10 cellular contexts compared by ENCODE assay signal in genomic region chr4:129043523-129043922, GRCh38. TPM values are rescaled to one million over a fixed set of nuclear protein-coding genes. Genes with fewer than 3 reads are reported as not detected.
DNase-seq lines count a peak whose midpoint lies in the region; ATAC-seq, FAIRE-seq and TF ChIP-seq lines count a peak whose summit lies in the region.
"Had no signal": no experiment of that assay in that cellular context is flagged by ENCODE, and none has a peak within 500 bp of the region (broad histone marks: within the 10 kb centered on the region; RNA-seq: fewer than 3 reads in every experiment).

No MANE protein-coding gene starts in this region.

- TF ChIP-seq EP300 in HepG2 (IDR thresholded peaks at IDR 0.05; ENCODE audit: low read depth in 2 of 2, low read length in 2 of 2), result no peak
- no peak for TF ChIP-seq EP300 in HepG2 (CRISPR knock-in tag; IDR thresholded peaks at IDR 0.05; ENCODE audit: borderline replicate concordance)

- H4K20me1 ChIP-seq in HepG2 (ENCODE audit: insufficient read depth, low read length), result no peaks in the 10 kb centered on the region
- no peaks in the 10 kb centered on the region for H4K20me1 ChIP-seq in OCI-LY3 (ENCODE audit: insufficient read depth, low read length)

- POLR2A ChIA-PET in HepG2 (lab: Yijun Ruan, JAX), result no interaction called here

- FAIRE-seq in HepG2 (lab: Jason Lieb, UNC), result no peak

- CTCF ChIA-PET in HepG2 (lab: Yijun Ruan, JAX; ENCODE audit: low intra/inter-chr PET ratio, low total read pairs), result no interaction called here

- ATAC-seq in HepG2 (no peak), right lobe of liver (no peak), GM21825 (IDR thresholded peaks at IDR 0.05; ENCODE audit: unreplicated experiment) (no peak), aorta (ENCODE audit: low FRiP score) (no peak)

- DNase-seq in HepG2 (ENCODE audit: low spot score) (peak; percentile 7), right lobe of liver (no peak), epithelial cell of proximal tubule (ENCODE audit: low read depth) (no peak), aorta (no peak), activated T-cell treated with anti-CD3 and anti-CD28 coated beads for 4 hours (no peak)
- DNase-seq in central memory CD4-positive, alpha-beta T cell, result no peak
- DNase-seq: activated CD8-positive, alpha-beta memory T cell treated with anti-CD3 and anti-CD28 coated beads for 24 hours; NCI-H1436 had no signal

- TF ChIP-seq RAD21 in HepG2 (CRISPR knock-in tag; IDR thresholded peaks at IDR 0.05), result no peak

- no peak overlapping the region for H2AFZ ChIP-seq in HepG2 (ENCODE audit: low read length)
- no peak overlapping the region for H2AFZ ChIP-seq in OCI-LY3 (ENCODE audit: low read depth, low read length)

- in situ Hi-C loops in HepG2 (cut with HindIII; ENCODE audit: extremely low pct_ligation_motif_present, low pct_unique_long_range_greater_than_20kb), result no loop called here

- intact Hi-C loops in HepG2 (cut with micrococcal nuclease; ENCODE audit: unreplicated experiment), result loop anchor here (1.0 to 5.0 kb wide), 2 partner anchors 49 to 125 kb away; partner anchors contain the start of gene SCLT1
- intact Hi-C loops in right lobe of liver (cut with DNase I), result no loop called here
- intact Hi-C loops in aorta (cut with DNase I), result no loop called here

- H3K9me3 ChIP-seq in HepG2 (ENCODE audit: low read length) (no peaks in the 10 kb centered on the region), right lobe of liver (no peaks in the 10 kb centered on the region), OCI-LY3 (ENCODE audit: insufficient read depth, low read length) (no peaks in the 10 kb centered on the region), aorta (ENCODE audit: control insufficient read depth, low read length) (no peaks in the 10 kb centered on the region)

- H3K27ac ChIP-seq in HepG2 (ENCODE audit: extremely low read length, insufficient read depth, low read length) (no peak overlapping the region), right lobe of liver (no peak overlapping the region), OCI-LY3 (ENCODE audit: low read length) (no peak overlapping the region), aorta (ENCODE audit: low read depth in 1 of 2, low read length in 2 of 2) (no peak overlapping the region)

- H3K4me3 ChIP-seq in HepG2 (replicated peaks in 1 of 3; ENCODE audit: insufficient read depth in 1 of 3, low read depth in 2 of 3, low read length in 3 of 3), result no peak overlapping the region
- no peak overlapping the region for H3K4me3 ChIP-seq in right lobe of liver
- H3K4me3 ChIP-seq in OCI-LY3 (ENCODE audit: low read length), result no peak overlapping the region
- no peak overlapping the region for H3K4me3 ChIP-seq in epithelial cell of proximal tubule (ENCODE audit: low read depth, low read length)
- no peak overlapping the region for H3K4me3 ChIP-seq in aorta (ENCODE audit: low read length in 2 of 2)

- H3K4me1 ChIP-seq in HepG2 (ENCODE audit: insufficient read depth, low read length) (no peaks in the 10 kb centered on the region), right lobe of liver (no peaks in the 10 kb centered on the region), OCI-LY3 (ENCODE audit: low read length) (no peaks in the 10 kb centered on the region), aorta (ENCODE audit: control insufficient read depth in 1 of 2, insufficient read depth in 2 of 2, low read length in 2 of 2) (no peaks in the 10 kb centered on the region)

- no peak overlapping the region for H3K4me2 ChIP-seq in HepG2 (ENCODE audit: low read depth, low read length)
- H3K4me2 ChIP-seq in OCI-LY3 (ENCODE audit: low read length), result no peak overlapping the region

- H3K79me2 ChIP-seq in HepG2 (ENCODE audit: insufficient read depth, low read length), result no peaks in the 10 kb centered on the region
- H3K79me2 ChIP-seq in OCI-LY3 (ENCODE audit: low read length), result no peaks in the 10 kb centered on the region

- no TSS peak for BruUV-seq in HepG2 (replicated peaks; lab: Mats Ljungman, UMichigan)

- H3K36me3 ChIP-seq in HepG2 (replicated peaks in 1 of 2; ENCODE audit: control insufficient read depth in 1 of 2, insufficient read depth in 2 of 2, low read length in 2 of 2), result no peaks in the 10 kb centered on the region
- no peaks in the 10 kb centered on the region for H3K36me3 ChIP-seq in right lobe of liver
- no peaks in the 10 kb centered on the region for H3K36me3 ChIP-seq in OCI-LY3 (replicated peaks; ENCODE audit: low read depth, low read length)
- no peaks in the 10 kb centered on the region for H3K36me3 ChIP-seq in aorta (ENCODE audit: control insufficient read depth in 1 of 2, insufficient read depth in 2 of 2, low read length in 1 of 2)

- H3K9ac ChIP-seq in HepG2 (ENCODE audit: insufficient read depth, low read depth, low read length) (no peak overlapping the region), OCI-LY3 (ENCODE audit: low read length) (no peak overlapping the region)

- peak; percentile 38 for TF ChIP-seq CTCF in HepG2 (CRISPR knock-in tag; IDR thresholded peaks at IDR 0.05)
- TF ChIP-seq CTCF in right lobe of liver (IDR thresholded peaks at IDR 0.05), result peak in 1 of 4 donors; percentile 10
- peak; percentile 28 for TF ChIP-seq CTCF in OCI-LY3 (IDR thresholded peaks at IDR 0.05; ENCODE audit: low read depth, low read length)
- TF ChIP-seq CTCF in epithelial cell of proximal tubule (conservative IDR thresholded peaks at IDR 0.05; ENCODE audit: low read depth, low read length), result peak; percentile 46

- no peaks in the 10 kb centered on the region for H3K27me3 ChIP-seq in HepG2 (ENCODE audit: control insufficient read depth in 1 of 2, insufficient read depth in 2 of 2, low read length in 2 of 2)
- H3K27me3 ChIP-seq in right lobe of liver, result no peaks in the 10 kb centered on the region
- no peaks in the 10 kb centered on the region for H3K27me3 ChIP-seq in OCI-LY3 (ENCODE audit: low read depth, low read length)
- H3K27me3 ChIP-seq in aorta (ENCODE audit: control insufficient read depth in 1 of 2, insufficient read depth in 2 of 2, low read length in 1 of 2), result no peaks in the 10 kb centered on the region

- TF ChIP-seq POLR2A in HepG2 (IDR thresholded peaks at IDR 0.05; ENCODE audit: insufficient read depth in 1 of 2, low read depth in 2 of 2, low read length in 2 of 2) (no peak), right lobe of liver (IDR thresholded peaks at IDR 0.05) (no peak)

TF ChIP-seq in HepG2, 621 proteins besides CTCF, POLR2A, EP300 and RAD21 (continues in another document):
- TF ChIP-seq STAG1 (CRISPR knock-in tag; IDR thresholded peaks at IDR 0.05), result peak; percentile 56

RNA-seq across cellular contexts. Expression of gene SCLT1, which starts 49.8 kb away (rescaled TPM):
- total RNA-seq in HepG2 (2016; rRNA removed; fragmentation: Illumina TruSeq; extraction: Trizol) (8.0 and 8.7 TPM in 2 replicates), right lobe of liver (1 to 10 TPM; 2.3 to 5.3 (median 3.7) TPM), epithelial cell of proximal tubule (13.9 and 14.5 TPM in 2 replicates), aorta (10 to 100 TPM; 16.1 to 19.8 TPM)
- 22.1 and 24.6 TPM in 2 replicates for total RNA-seq in HepG2 (2016; cell fraction: cytosol; rRNA removed; fragmentation: Illumina TruSeq; extraction: Trizol; ENCODE audit: low read depth)
- total RNA-seq in HepG2 (2016; cell fraction: insoluble cytoplasmic fraction; rRNA removed; fragmentation: Illumina TruSeq; extraction: Trizol), result 8.5 and 8.6 TPM in 2 replicates
- 7.6 and 8.6 TPM in 2 replicates for total RNA-seq in HepG2 (2016; cell fraction: membrane; rRNA removed; fragmentation: Illumina TruSeq; extraction: Trizol)
- total RNA-seq in HepG2 (2016; cell fraction: nucleus; rRNA removed; fragmentation: Illumina TruSeq; extraction: Trizol), result 16.4 and 17.6 TPM in 2 replicates
- polyA plus RNA-seq in HepG2 (2011; rRNA removed) (0.89 and 1.5 TPM in 2 replicates), aorta (1 to 10 TPM; 3.1 to 3.6 TPM)
- polyA plus RNA-seq in HepG2 (2011; cell fraction: cytosol; rRNA removed), result 0.56 and 0.68 TPM in 2 replicates
- polyA plus RNA-seq in HepG2 (2011; cell fraction: nucleus; rRNA removed), result 1.4 and 1.5 TPM in 2 replicates
- 1.6 and 2.6 TPM in 2 replicates for polyA plus RNA-seq in HepG2 (2012)
- 0.43 and 0.94 TPM in 2 replicates for polyA plus RNA-seq in HepG2 (2016; cell fraction: cytosol; fragmentation: Illumina TruSeq; extraction: Trizol; ENCODE audit: low read depth)
- 7.2 and 8.7 TPM in 2 replicates for polyA plus RNA-seq in HepG2 (2016; cell fraction: insoluble cytoplasmic fraction; fragmentation: Illumina TruSeq; extraction: Trizol; ENCODE audit: low read depth)
- 1.7 TPM in 2 replicates for polyA plus RNA-seq in HepG2 (2016; cell fraction: membrane; fragmentation: Illumina TruSeq; extraction: Trizol; ENCODE audit: low read depth)
- 6.3 and 6.6 TPM in 2 replicates for polyA plus RNA-seq in HepG2 (2016; cell fraction: nucleus; fragmentation: Illumina TruSeq; extraction: Trizol; ENCODE audit: insufficient read depth, low read depth)
- polyA minus RNA-seq in HepG2 (2011; rRNA and poly(A)+ RNA removed; ENCODE audit: low replicate concordance), result 2.7 and 10.4 TPM in 2 replicates
- 2.4 and 4.1 TPM in 2 replicates for polyA minus RNA-seq in HepG2 (2011; cell fraction: cytosol; rRNA and poly(A)+ RNA removed)
- polyA minus RNA-seq in HepG2 (2011; cell fraction: nucleus; rRNA and poly(A)+ RNA removed), result 16.3 and 19.3 TPM in 2 replicates

RNA-seq across cellular contexts. Expression of gene C4orf33, which starts 52.4 kb away (rescaled TPM):
- total RNA-seq in HepG2 (2016; rRNA removed; fragmentation: Illumina TruSeq; extraction: Trizol) (3.3 and 5.2 TPM in 2 replicates), right lobe of liver (1 to 10 TPM; 3.4 to 9.0 (median 4.2) TPM), epithelial cell of proximal tubule (8.5 and 8.9 TPM in 2 replicates), aorta (10 to 100 TPM in 1 of 2 donors, 1 to 10 TPM in 1; 8.4 to 12.3 TPM)
- total RNA-seq in HepG2 (2016; cell fraction: cytosol; rRNA removed; fragmentation: Illumina TruSeq; extraction: Trizol; ENCODE audit: low read depth), result 0.20 and 0.71 TPM in 2 replicates
- total RNA-seq in HepG2 (2016; cell fraction: insoluble cytoplasmic fraction; rRNA removed; fragmentation: Illumina TruSeq; extraction: Trizol), result 3.8 and 5.8 TPM in 2 replicates
- 1.4 and 1.7 TPM in 2 replicates for total RNA-seq in HepG2 (2016; cell fraction: membrane; rRNA removed; fragmentation: Illumina TruSeq; extraction: Trizol)
- 2.4 and 3.9 TPM in 2 replicates for total RNA-seq in HepG2 (2016; cell fraction: nucleus; rRNA removed; fragmentation: Illumina TruSeq; extraction: Trizol)
- polyA plus RNA-seq in HepG2 (2011; rRNA removed) (1.6 and 2.8 TPM in 2 replicates), aorta (10 to 100 TPM in 1 of 2 donors, 1 to 10 TPM in 1; 7.2 to 15.7 TPM)
- 0.50 and 0.85 TPM in 2 replicates for polyA plus RNA-seq in HepG2 (2011; cell fraction: cytosol; rRNA removed)
- 1.5 and 1.9 TPM in 2 replicates for polyA plus RNA-seq in HepG2 (2011; cell fraction: nucleus; rRNA removed)
- polyA plus RNA-seq in HepG2 (2012), result 1.9 and 2.4 TPM in 2 replicates
- 0.35 and 0.62 TPM in 2 replicates for polyA plus RNA-seq in HepG2 (2016; cell fraction: cytosol; fragmentation: Illumina TruSeq; extraction: Trizol; ENCODE audit: low read depth)
- polyA plus RNA-seq in HepG2 (2016; cell fraction: insoluble cytoplasmic fraction; fragmentation: Illumina TruSeq; extraction: Trizol; ENCODE audit: low read depth), result 5.2 and 6.8 TPM in 2 replicates
- polyA plus RNA-seq in HepG2 (2016; cell fraction: membrane; fragmentation: Illumina TruSeq; extraction: Trizol; ENCODE audit: low read depth), result 0.84 and 1.6 TPM in 2 replicates
- polyA plus RNA-seq in HepG2 (2016; cell fraction: nucleus; fragmentation: Illumina TruSeq; extraction: Trizol; ENCODE audit: insufficient read depth, low read depth), result 5.7 and 5.9 TPM in 2 replicates
- 1.3 TPM in 1 of 2 replicates, not detected in the other for polyA minus RNA-seq in HepG2 (2011; rRNA and poly(A)+ RNA removed; ENCODE audit: low replicate concordance)
- 0.70 and 1.1 TPM in 2 replicates for polyA minus RNA-seq in HepG2 (2011; cell fraction: cytosol; rRNA and poly(A)+ RNA removed)
- 3.0 and 3.5 TPM in 2 replicates for polyA minus RNA-seq in HepG2 (2011; cell fraction: nucleus; rRNA and poly(A)+ RNA removed)
